In the genomic region with DNA sequence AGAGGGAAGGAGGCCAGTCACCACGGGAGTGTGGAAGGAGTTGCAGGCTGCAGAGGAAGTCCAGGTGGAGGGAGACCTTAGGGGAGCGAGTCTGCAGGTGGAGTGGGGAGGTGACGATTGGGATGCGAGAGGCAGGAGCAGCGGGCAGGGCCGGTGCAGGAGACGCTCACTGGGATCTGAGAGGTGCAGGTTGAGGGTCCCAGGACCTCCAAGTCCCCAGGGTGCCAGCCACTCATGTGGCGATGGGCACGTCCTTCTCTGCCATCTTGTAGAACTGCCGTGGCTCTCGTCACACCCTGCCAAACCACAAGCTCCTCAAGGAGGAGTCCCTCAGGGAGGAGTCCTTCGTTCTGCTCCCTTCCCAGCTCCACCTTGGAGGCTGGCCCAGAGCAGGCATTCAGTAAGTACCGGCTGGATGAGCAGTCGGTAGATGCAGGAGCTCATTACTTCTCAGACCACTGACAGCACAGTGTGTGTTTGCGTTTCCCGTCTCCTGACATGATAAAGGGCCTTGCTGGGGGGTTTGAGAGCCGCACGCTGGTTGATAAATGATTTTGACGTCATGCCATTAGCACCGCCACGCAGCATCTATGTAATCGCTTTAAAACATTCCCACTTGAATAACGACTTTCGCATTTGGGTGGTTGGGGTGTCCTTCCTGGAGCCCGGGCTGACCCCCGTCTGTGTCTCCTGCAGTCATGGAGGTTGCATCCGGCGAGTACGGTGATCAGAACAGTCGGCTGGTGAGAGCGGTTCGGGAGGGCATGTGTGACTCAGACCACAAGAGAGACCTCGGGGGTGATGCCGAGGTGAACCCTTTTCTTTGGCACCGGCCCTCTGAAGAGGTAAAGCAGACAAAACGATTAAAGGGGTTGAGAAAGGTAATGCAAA, we compare ENCODE assay signal across 1 cellular context.
TF ChIP-seq lines count a peak whose summit lies in the region.

No MANE protein-coding gene starts in this region.

TF ChIP-seq in WTC11, 78 proteins besides CTCF, POLR2A, EP300 and RAD21 (continued from another document):
- TF ChIP-seq, protein P1, sequence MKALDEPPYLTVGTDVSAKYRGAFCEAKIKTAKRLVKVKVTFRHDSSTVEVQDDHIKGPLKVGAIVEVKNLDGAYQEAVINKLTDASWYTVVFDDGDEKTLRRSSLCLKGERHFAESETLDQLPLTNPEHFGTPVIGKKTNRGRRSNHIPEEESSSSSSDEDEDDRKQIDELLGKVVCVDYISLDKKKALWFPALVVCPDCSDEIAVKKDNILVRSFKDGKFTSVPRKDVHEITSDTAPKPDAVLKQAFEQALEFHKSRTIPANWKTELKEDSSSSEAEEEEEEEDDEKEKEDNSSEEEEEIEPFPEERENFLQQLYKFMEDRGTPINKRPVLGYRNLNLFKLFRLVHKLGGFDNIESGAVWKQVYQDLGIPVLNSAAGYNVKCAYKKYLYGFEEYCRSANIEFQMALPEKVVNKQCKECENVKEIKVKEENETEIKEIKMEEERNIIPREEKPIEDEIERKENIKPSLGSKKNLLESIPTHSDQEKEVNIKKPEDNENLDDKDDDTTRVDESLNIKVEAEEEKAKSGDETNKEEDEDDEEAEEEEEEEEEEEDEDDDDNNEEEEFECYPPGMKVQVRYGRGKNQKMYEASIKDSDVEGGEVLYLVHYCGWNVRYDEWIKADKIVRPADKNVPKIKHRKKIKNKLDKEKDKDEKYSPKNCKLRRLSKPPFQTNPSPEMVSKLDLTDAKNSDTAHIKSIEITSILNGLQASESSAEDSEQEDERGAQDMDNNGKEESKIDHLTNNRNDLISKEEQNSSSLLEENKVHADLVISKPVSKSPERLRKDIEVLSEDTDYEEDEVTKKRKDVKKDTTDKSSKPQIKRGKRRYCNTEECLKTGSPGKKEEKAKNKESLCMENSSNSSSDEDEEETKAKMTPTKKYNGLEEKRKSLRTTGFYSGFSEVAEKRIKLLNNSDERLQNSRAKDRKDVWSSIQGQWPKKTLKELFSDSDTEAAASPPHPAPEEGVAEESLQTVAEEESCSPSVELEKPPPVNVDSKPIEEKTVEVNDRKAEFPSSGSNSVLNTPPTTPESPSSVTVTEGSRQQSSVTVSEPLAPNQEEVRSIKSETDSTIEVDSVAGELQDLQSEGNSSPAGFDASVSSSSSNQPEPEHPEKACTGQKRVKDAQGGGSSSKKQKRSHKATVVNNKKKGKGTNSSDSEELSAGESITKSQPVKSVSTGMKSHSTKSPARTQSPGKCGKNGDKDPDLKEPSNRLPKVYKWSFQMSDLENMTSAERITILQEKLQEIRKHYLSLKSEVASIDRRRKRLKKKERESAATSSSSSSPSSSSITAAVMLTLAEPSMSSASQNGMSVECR (CRISPR knock-in tag; IDR thresholded peaks at IDR 0.05; ENCODE audit: borderline replicate concordance) = no peak
- TF ChIP-seq, protein P2, sequence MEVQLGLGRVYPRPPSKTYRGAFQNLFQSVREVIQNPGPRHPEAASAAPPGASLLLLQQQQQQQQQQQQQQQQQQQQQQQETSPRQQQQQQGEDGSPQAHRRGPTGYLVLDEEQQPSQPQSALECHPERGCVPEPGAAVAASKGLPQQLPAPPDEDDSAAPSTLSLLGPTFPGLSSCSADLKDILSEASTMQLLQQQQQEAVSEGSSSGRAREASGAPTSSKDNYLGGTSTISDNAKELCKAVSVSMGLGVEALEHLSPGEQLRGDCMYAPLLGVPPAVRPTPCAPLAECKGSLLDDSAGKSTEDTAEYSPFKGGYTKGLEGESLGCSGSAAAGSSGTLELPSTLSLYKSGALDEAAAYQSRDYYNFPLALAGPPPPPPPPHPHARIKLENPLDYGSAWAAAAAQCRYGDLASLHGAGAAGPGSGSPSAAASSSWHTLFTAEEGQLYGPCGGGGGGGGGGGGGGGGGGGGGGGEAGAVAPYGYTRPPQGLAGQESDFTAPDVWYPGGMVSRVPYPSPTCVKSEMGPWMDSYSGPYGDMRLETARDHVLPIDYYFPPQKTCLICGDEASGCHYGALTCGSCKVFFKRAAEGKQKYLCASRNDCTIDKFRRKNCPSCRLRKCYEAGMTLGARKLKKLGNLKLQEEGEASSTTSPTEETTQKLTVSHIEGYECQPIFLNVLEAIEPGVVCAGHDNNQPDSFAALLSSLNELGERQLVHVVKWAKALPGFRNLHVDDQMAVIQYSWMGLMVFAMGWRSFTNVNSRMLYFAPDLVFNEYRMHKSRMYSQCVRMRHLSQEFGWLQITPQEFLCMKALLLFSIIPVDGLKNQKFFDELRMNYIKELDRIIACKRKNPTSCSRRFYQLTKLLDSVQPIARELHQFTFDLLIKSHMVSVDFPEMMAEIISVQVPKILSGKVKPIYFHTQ (CRISPR knock-in tag; IDR thresholded peaks at IDR 0.05) = no peak
